In the genomic region with DNA sequence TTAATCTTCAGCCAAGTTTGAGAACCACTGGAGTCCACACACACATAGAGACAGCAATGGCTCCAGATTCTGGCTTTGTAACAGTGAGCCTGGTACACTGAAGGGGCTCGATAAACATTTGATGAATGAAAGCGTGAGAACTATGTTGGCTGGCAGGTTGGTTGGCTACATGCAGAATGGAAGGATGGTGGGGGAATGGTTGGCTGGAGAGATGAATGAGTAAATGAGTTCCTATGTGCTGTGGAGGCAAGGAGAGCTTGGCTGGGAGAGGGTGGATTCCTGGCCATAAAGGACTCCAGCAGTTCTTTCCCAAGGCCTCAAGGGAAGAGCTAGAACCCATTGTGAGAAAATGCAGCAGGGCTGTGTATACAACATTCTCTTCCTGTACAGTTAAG, we compare ENCODE assay signal across 23 cellular contexts.
"Had no signal": no experiment of that assay in that cellular context is flagged by ENCODE, and none has a peak within 500 bp of the region (broad histone marks: within the 10 kb centered on the region; RNA-seq: fewer than 3 reads in every experiment).

No MANE protein-coding gene starts in this region.

- H3K27ac Mint-ChIP-seq: effector memory CD8-positive, alpha-beta T cell; naive thymus-derived CD8-positive, alpha-beta T cell; stimulated activated memory B cell treated with anti-CD40 and anti-IgM and Interleukin-4, amounts not matched to agents 10 μg/mL and 1 μg/mL and 100 μg/mL, for 72 hours had no signal

- H3K4me1 Mint-ChIP-seq: stimulated activated memory B cell treated with anti-CD40 and anti-IgM and Interleukin-4, amounts not matched to agents 10 μg/mL and 1 μg/mL and 100 μg/mL, for 72 hours had no signal

- H3K27me3 ChIP-seq: pancreas, testis, uterus had no signal

- H3K27me3 Mint-ChIP-seq: stimulated activated memory B cell treated with anti-CD40 and anti-IgM and Interleukin-4, amounts not matched to agents 10 μg/mL and 1 μg/mL and 100 μg/mL, for 72 hours had no signal

- H3K27ac ChIP-seq: lower lobe of right lung, neutrophil, pancreas, prostate gland, sigmoid colon, testis, upper lobe of right lung, uterus had no signal

- H3K36me3 Mint-ChIP-seq: naive thymus-derived CD8-positive, alpha-beta T cell; stimulated activated memory B cell treated with anti-CD40 and anti-IgM and Interleukin-4, amounts not matched to agents 10 μg/mL and 1 μg/mL and 100 μg/mL, for 72 hours had no signal

- H3K9me3 Mint-ChIP-seq: effector memory CD8-positive, alpha-beta T cell; naive thymus-derived CD8-positive, alpha-beta T cell; neural crest cell; stimulated activated memory B cell treated with anti-CD40 and anti-IgM and Interleukin-4, amounts not matched to agents 10 μg/mL and 1 μg/mL and 100 μg/mL, for 72 hours had no signal

- H3K4me3 ChIP-seq: esophagus squamous epithelium, lower lobe of right lung, pancreas, prostate gland, sigmoid colon, testis, tibial artery, upper lobe of right lung, uterus had no signal

- H3K4me3 Mint-ChIP-seq: effector memory CD8-positive, alpha-beta T cell; naive thymus-derived CD8-positive, alpha-beta T cell; neural crest cell; stimulated activated memory B cell treated with anti-CD40 and anti-IgM and Interleukin-4, amounts not matched to agents 10 μg/mL and 1 μg/mL and 100 μg/mL, for 72 hours had no signal

- H3K9me3 ChIP-seq: esophagus squamous epithelium, lower lobe of right lung, neutrophil, pancreas, prostate gland, sigmoid colon, testis, tibial artery, upper lobe of right lung, uterus had no signal

- H3K36me3 ChIP-seq: esophagus squamous epithelium, lower lobe of right lung, neutrophil, pancreas, prostate gland, sigmoid colon, tibial artery, upper lobe of right lung, uterus had no signal

- H3K4me1 ChIP-seq: lower lobe of right lung, prostate gland, sigmoid colon, testis, upper lobe of right lung, uterus had no signal

- ATAC-seq: effector memory CD8-positive, alpha-beta T cell; left ventricle myocardium superior; lower lobe of right lung; naive thymus-derived CD8-positive, alpha-beta T cell; pancreas; right cardiac atrium; stimulated activated memory B cell treated with anti-CD40 and anti-IgM and Interleukin-4, amounts not matched to agents 10 μg/mL and 1 μg/mL and 100 μg/mL, for 72 hours; stimulated activated naive CD8-positive, alpha-beta T cell treated with anti-CD3 and anti-CD28 coated beads, Interleukin-15, Interleukin-2, amounts not matched to agents 100 U/mL and 50 U/mL, for 24 hours; upper lobe of right lung had no signal

- DNase-seq: cortex of kidney; effector memory CD8-positive, alpha-beta T cell; erythroblast; esophagus squamous epithelium; foreskin melanocyte; hypothalamus; left ventricle myocardium superior; lower lobe of right lung; naive thymus-derived CD8-positive, alpha-beta T cell; pancreas; right cardiac atrium; sigmoid colon; stimulated activated CD4-positive, alpha-beta T cell treated with anti-CD3 and anti-CD28 coated beads, Interleukin-4, amount 100 ng/mL, for 4 hours; stimulated activated naive CD8-positive, alpha-beta T cell treated with anti-CD3 and anti-CD28 coated beads, Interleukin-15, Interleukin-2, amounts not matched to agents 100 U/mL and 50 U/mL, for 24 hours; substantia nigra; testis; tibial artery; uterus had no signal
